Comparison of ENCODE assay signal across 8 cellular contexts in genomic region chr3:194069421-194070219, GRCh38.
DNase-seq lines count a peak whose midpoint lies in the region; ATAC-seq and TF ChIP-seq lines count a peak whose summit lies in the region.
"Had no signal": no experiment of that assay in that cellular context is flagged by ENCODE, and none has a peak within 500 bp of the region (broad histone marks: within the 10 kb centered on the region; RNA-seq: fewer than 3 reads in every experiment).

No MANE protein-coding gene starts in this region.

- CTCF ChIA-PET in OCI-LY7 (lab: Charles Lee; ENCODE audit: unreplicated experiment), result interaction anchor here (0.7 to 1.0 kb wide), 2 partner anchors 10 to 65 kb away, joined by 3 to 4 read pairs; no protein-coding TSS in a partner anchor

- TF ChIP-seq CTCF in GM23338 (conservative IDR thresholded peaks at IDR 0.05; ENCODE audit: low read depth in 2 of 2) (no peak), OCI-LY7 (conservative IDR thresholded peaks at IDR 0.05; ENCODE audit: low read length) (no peak), psoas muscle (IDR thresholded peaks at IDR 0.05) (no peak)

- 0 out of 2 replicates have a peak, but pooled peaks cover 7% of the 10 kb centered on the region for H3F3A ChIP-seq in GM23338 (replicated peaks; ENCODE audit: low read depth)

- peak overlapping the region; percentile 85 for H3K4me2 ChIP-seq in GM23338
- peak overlapping the region; percentile 73 for H3K4me2 ChIP-seq in OCI-LY7 (ENCODE audit: low read length)

- DNase-seq in GM23338 (ENCODE audit: low spot score) (no peak), OCI-LY7 (ENCODE audit: low spot score) (no peak), psoas muscle (no peak), NCI-H1105 (lab: John Stamatoyannopoulos, UW) (no peak), DMS153 treated with DMSO at 0.1 percent for 48 hours (lab: John Stamatoyannopoulos, UW; ENCODE audit: unreplicated experiment) (no peak)
- DNase-seq in effector memory CD8-positive, alpha-beta T cell, result no peak
- no peak for DNase-seq in stimulated activated naive CD4-positive, alpha-beta T cell (lab: John Stamatoyannopoulos, UW)
- DNase-seq: SHP77 treated with DMSO at 0.1 percent for 48 hours had no signal

- H3K27ac ChIP-seq in GM23338 (ENCODE audit: low read depth) (no peak overlapping the region), OCI-LY7 (ENCODE audit: low read depth, low read length, poor library complexity, severe bottlenecking) (no peak overlapping the region), psoas muscle (peak overlapping the region; percentile 87)

- peaks cover 8% of the 10 kb centered on the region for H3K4me1 Mint-ChIP-seq in GM23338
- H3K4me1 Mint-ChIP-seq in effector memory CD8-positive, alpha-beta T cell (ENCODE audit: low read depth in 2 of 2), result peaks cover 0 to 8% of the 10 kb centered on the region in 2 donors

- 0 out of 2 replicates have a peak, but pooled peaks cover 5% of the 10 kb centered on the region for H3K36me3 ChIP-seq in GM23338 (ENCODE audit: insufficient read depth)
- H3K36me3 ChIP-seq in OCI-LY7 (ENCODE audit: insufficient read depth, low read length), result no peaks in the 10 kb centered on the region
- H3K36me3 ChIP-seq in psoas muscle (ENCODE audit: insufficient read depth in 1 of 2, low read depth in 1 of 2), result no peaks in the 10 kb centered on the region

- ATAC-seq in GM23338 (no peak), psoas muscle (no peak)
- no peak for ATAC-seq in effector memory CD8-positive, alpha-beta T cell (replicated peaks)

- no peak overlapping the region for H3K4me3 ChIP-seq in GM23338
- H3K4me3 ChIP-seq in OCI-LY7 (ENCODE audit: low read depth, low read length, poor library complexity, severe bottlenecking), result no peak overlapping the region
- H3K4me3 ChIP-seq in psoas muscle, result no peak overlapping the region

- H3K4me3 Mint-ChIP-seq in GM23338, result peak overlapping the region; percentile 66; the same call in 2 of the 3 replicates
- peak overlapping the region; percentile 68 to 72 for H3K4me3 Mint-ChIP-seq in effector memory CD8-positive, alpha-beta T cell

- intact Hi-C loops in OCI-LY7 (cut with micrococcal nuclease; ENCODE audit: unreplicated experiment) (loop anchor here (1.0 kb wide), 2 partner anchors 35 to 64 kb away; no protein-coding TSS in a partner anchor), psoas muscle (cut with DNase I) (loop anchor here (5.0 to 10.0 kb wide), 4 partner anchors 68 to 285 kb away; partner anchors contain the start of gene HES1 (in 1 of the 2))

- H3K27ac Mint-ChIP-seq in GM23338, result no peak overlapping the region
- H3K27ac Mint-ChIP-seq in effector memory CD8-positive, alpha-beta T cell, result peak overlapping the region in 1 of 2 donors; percentile 35

- POLR2A ChIA-PET in OCI-LY7 (lab: Charles Lee), result interaction anchor here (2.3 to 4.3 kb wide), 4 partner anchors 10 to 66 kb away, joined by 13 to 45 read pairs (median 20); partner anchors contain the start of gene HES1

- no peaks in the 10 kb centered on the region for H4K20me1 ChIP-seq in GM23338 (replicated peaks; ENCODE audit: insufficient read depth)
- no peaks in the 10 kb centered on the region for H4K20me1 ChIP-seq in OCI-LY7 (ENCODE audit: insufficient read depth, low read length)

- H3K27me3 ChIP-seq in GM23338 (ENCODE audit: insufficient read depth) (peaks cover 43% of the 10 kb centered on the region), psoas muscle (ENCODE audit: insufficient read depth in 3 of 3, low read length in 2 of 3) (no peaks in the 10 kb centered on the region)

- H3K27me3 Mint-ChIP-seq in GM23338 (ENCODE audit: insufficient read depth, low read depth, poor library complexity), result peaks cover 25% of the 10 kb centered on the region
- H3K27me3 Mint-ChIP-seq in effector memory CD8-positive, alpha-beta T cell, result peaks cover 59 to 80% of the 10 kb centered on the region in 2 donors

- H2AFZ ChIP-seq in GM23338 (no peak overlapping the region; the same call in 1 of the 2 replicates), OCI-LY7 (ENCODE audit: low read length) (no peak overlapping the region; the same call in 1 of the 2 replicates)

- H3K36me3 Mint-ChIP-seq in GM23338 (ENCODE audit: low read depth), result peaks cover 16% of the 10 kb centered on the region; the same call in 1 of the 3 replicates
- no peaks in the 10 kb centered on the region for H3K36me3 Mint-ChIP-seq in effector memory CD8-positive, alpha-beta T cell (ENCODE audit: insufficient read depth)

- H3K4me1 ChIP-seq in GM23338 (ENCODE audit: insufficient read depth), result no peaks in the 10 kb centered on the region; the same call in 1 of the 2 replicates
- H3K4me1 ChIP-seq in OCI-LY7 (ENCODE audit: insufficient read depth, low read length, poor library complexity, severe bottlenecking), result peaks cover 52% of the 10 kb centered on the region
- H3K4me1 ChIP-seq in psoas muscle, result peaks cover 25% of the 10 kb centered on the region

- H3K9me3 Mint-ChIP-seq in GM23338, result peaks cover 24% of the 10 kb centered on the region
- H3K9me3 Mint-ChIP-seq in effector memory CD8-positive, alpha-beta T cell, result no peaks in the 10 kb centered on the region

- H3K9me3 ChIP-seq in OCI-LY7 (ENCODE audit: low read length) (peaks cover 17% of the 10 kb centered on the region), psoas muscle (no peaks in the 10 kb centered on the region)

- no peaks in the 10 kb centered on the region for H3K79me2 ChIP-seq in GM23338 (replicated peaks; ENCODE audit: insufficient read depth)
- H3K79me2 ChIP-seq in OCI-LY7 (ENCODE audit: insufficient read depth, low read depth, low read length), result no peaks in the 10 kb centered on the region

- no TSS peak for BruUV-seq in OCI-LY7 (replicated peaks; lab: Mats Ljungman, UMichigan)

- peaks cover 4% of the 10 kb centered on the region; the same call in 1 of the 2 replicates for H3K9me2 ChIP-seq in GM23338 (ENCODE audit: insufficient read depth)
- H3K9me2 ChIP-seq in OCI-LY7 (ENCODE audit: insufficient read depth, low read length), result no peaks in the 10 kb centered on the region

- 79 to 91% (median 90%) methylated on average over 12 of the region's 12 CpGs for WGBS in psoas muscle, 3 donors

TF ChIP-seq in GM23338, 12 proteins besides CTCF, POLR2A, EP300 and RAD21:
- no peak for TF ChIP-seq NANOG (IDR thresholded peaks at IDR 0.05; ENCODE audit: borderline replicate concordance)
- TF ChIP-seq EZH2 (IDR thresholded peaks at IDR 0.05; ENCODE audit: low read depth, unreplicated experiment), result no peak
- TF ChIP-seq STAT1 (IDR thresholded peaks at IDR 0.05; ENCODE audit: unreplicated experiment), result no peak
- TF ChIP-seq CREB1 (CRISPR knock-in tag; IDR thresholded peaks at IDR 0.05; ENCODE audit: low read depth), result no peak
